ENCODE assay signal across 8 cellular contexts in genomic region chr17:73192219-73192893, GRCh38. TPM values are rescaled to one million over a fixed set of nuclear protein-coding genes. Genes with fewer than 3 reads are reported as not detected.
DNase-seq lines count a peak whose midpoint lies in the region; ATAC-seq and TF ChIP-seq lines count a peak whose summit lies in the region.

No MANE protein-coding gene starts in this region.

- BruUV-seq in PC-9 (replicated peaks; lab: Mats Ljungman, UMichigan) = TSS peak; percentile 56

- H3K4me1 ChIP-seq in HUES6 (ENCODE audit: control insufficient read depth, insufficient read depth, low read length) (no peaks in the 10 kb centered on the region), PC-9 (replicated peaks; ENCODE audit: insufficient read depth) (0 out of 2 replicates have a peak, but pooled peaks cover 4% of the 10 kb centered on the region)

- H3K9me3 ChIP-seq in HUES6 (ENCODE audit: control insufficient read depth, insufficient read depth, low read depth, low read length) (no peaks in the 10 kb centered on the region), PC-9 (ENCODE audit: insufficient read depth, low read depth) (no peaks in the 10 kb centered on the region)

- H3K27ac Mint-ChIP-seq in nephron = peak overlapping the region; percentile 83 to 98 (median 92)

- H3K9me2 ChIP-seq in PC-9 (ENCODE audit: insufficient read depth) = no peaks in the 10 kb centered on the region

- peak overlapping the region; percentile 86 to 97 (median 97) for H3K4me3 Mint-ChIP-seq in nephron

- peaks cover 17% of the 10 kb centered on the region; the same call in 1 of the 2 replicates for H3F3A ChIP-seq in PC-9 (ENCODE audit: insufficient read depth, low read depth)

- peak overlapping the region; percentile 93 for H3K27ac ChIP-seq in HUES6 (ENCODE audit: low read depth, low read length)
- H3K27ac ChIP-seq in PC-9 = peak overlapping the region; percentile 77

- CTCF ChIA-PET in PC-9 (lab: Charles Lee) = interaction anchor here (0.6 to 1.3 kb wide), 3 partner anchors 468 to 635 kb away, joined by 3 to 4 read pairs (median 3); no protein-coding TSS in a partner anchor

- H3K27me3 Mint-ChIP-seq in nephron (ENCODE audit: low read depth) = no peaks in the 10 kb centered on the region

- peak; percentile 95 for DNase-seq in DMS53 (lab: John Stamatoyannopoulos, UW)
- peak; percentile 59 to 65 for DNase-seq in PC-9
- peak; percentile 62 for DNase-seq in activated effector memory CD4-positive, alpha-beta T cell treated with Interleukin-2 at 50 U/mL for 16 hours
- peak; percentile 17 for DNase-seq in fibroblast of the conjunctiva (ENCODE audit: low read depth)
- DNase-seq in superior temporal gyrus (ENCODE audit: extremely low spot score) = peak; percentile 68

- H3K9ac ChIP-seq in HUES6 (ENCODE audit: low read length) = peak overlapping the region; percentile 98

- H3K9me3 Mint-ChIP-seq in nephron = no peaks in the 10 kb centered on the region

- peak overlapping the region; percentile 97 for H2AFZ ChIP-seq in PC-9

- intact Hi-C loops in PC-9 (cut with micrococcal nuclease; ENCODE audit: unreplicated experiment) = loop anchor here (2.0 to 5.0 kb wide), 3 partner anchors 38 to 1290 kb away; no protein-coding TSS in a partner anchor

- H3K36me3 ChIP-seq in HUES6 (ENCODE audit: control insufficient read depth, insufficient read depth, low read length) (peaks cover 9% of the 10 kb centered on the region), PC-9 (ENCODE audit: low read depth) (peaks cover 7% of the 10 kb centered on the region; the same call in 1 of the 2 replicates)

- peak overlapping the region; percentile 92 for H3K4me2 ChIP-seq in PC-9

- TF ChIP-seq CTCF in PC-9 (conservative IDR thresholded peaks at IDR 0.05) = no peak
- TF ChIP-seq CTCF in nephron (IDR thresholded peaks at IDR 0.05; ENCODE audit: unreplicated experiment in 3 of 3) = no peak

- H3K79me2 ChIP-seq in PC-9 (ENCODE audit: low read depth) = peaks cover 23% of the 10 kb centered on the region; the same call in 1 of the 2 replicates

- no peaks in the 10 kb centered on the region for H4K20me1 ChIP-seq in PC-9 (ENCODE audit: insufficient read depth)

- H3K36me3 Mint-ChIP-seq in nephron (ENCODE audit: low read depth) = peaks cover 17% of the 10 kb centered on the region

- H3K4me3 ChIP-seq in HUES6 (ENCODE audit: low read depth, low read length) (peak overlapping the region; percentile 99), PC-9 (peak overlapping the region; percentile 97)

- POLR2A ChIA-PET in PC-9 (lab: Charles Lee; ENCODE audit: unreplicated experiment) = interaction anchor here (0.5 to 0.6 kb wide), 2 partner anchors 9 to 100 kb away, joined by 4 to 6 read pairs; no protein-coding TSS in a partner anchor

- H3K4me1 Mint-ChIP-seq in nephron = peaks cover 18% of the 10 kb centered on the region

- H3K27me3 ChIP-seq in HUES6 (ENCODE audit: control insufficient read depth, insufficient read depth, low read length) (no peaks in the 10 kb centered on the region), PC-9 (ENCODE audit: insufficient read depth, low read depth) (no peaks in the 10 kb centered on the region)

- peak; percentile 57 for ATAC-seq in GM21515 (IDR thresholded peaks at IDR 0.05; ENCODE audit: unreplicated experiment)

RNA-seq across cellular contexts. Expression of gene COG1, which starts 0.5 kb away (rescaled TPM):
- total RNA-seq in PC-9 (2021) = 24.8 and 25.6 TPM in 2 replicates

RNA-seq across cellular contexts. Expression of gene SSTR2, which starts 27.5 kb away (rescaled TPM):
- total RNA-seq in PC-9 (2021) = not detected in 2 replicates

Comparison
In these comparisons a context has a peak if more than half of its experiments do, and no peak if none do; other contexts are left out.
1. Peak in every context shown above with its lines: DNase-seq, ATAC-seq, H3K4me3 ChIP-seq and H3K27ac ChIP-seq.
2. DNase-seq: peak in every context shown above with its lines; median percentile 95 in DMS53; 68 in superior temporal gyrus; 62 in PC-9; 62 in activated effector memory CD4-positive, alpha-beta T cell treated with Interleukin-2 at 50 U/mL for 16 hours; 17 in fibroblast of the conjunctiva.